Comparison of ENCODE assay signal across 1 cellular context in the genomic region with DNA sequence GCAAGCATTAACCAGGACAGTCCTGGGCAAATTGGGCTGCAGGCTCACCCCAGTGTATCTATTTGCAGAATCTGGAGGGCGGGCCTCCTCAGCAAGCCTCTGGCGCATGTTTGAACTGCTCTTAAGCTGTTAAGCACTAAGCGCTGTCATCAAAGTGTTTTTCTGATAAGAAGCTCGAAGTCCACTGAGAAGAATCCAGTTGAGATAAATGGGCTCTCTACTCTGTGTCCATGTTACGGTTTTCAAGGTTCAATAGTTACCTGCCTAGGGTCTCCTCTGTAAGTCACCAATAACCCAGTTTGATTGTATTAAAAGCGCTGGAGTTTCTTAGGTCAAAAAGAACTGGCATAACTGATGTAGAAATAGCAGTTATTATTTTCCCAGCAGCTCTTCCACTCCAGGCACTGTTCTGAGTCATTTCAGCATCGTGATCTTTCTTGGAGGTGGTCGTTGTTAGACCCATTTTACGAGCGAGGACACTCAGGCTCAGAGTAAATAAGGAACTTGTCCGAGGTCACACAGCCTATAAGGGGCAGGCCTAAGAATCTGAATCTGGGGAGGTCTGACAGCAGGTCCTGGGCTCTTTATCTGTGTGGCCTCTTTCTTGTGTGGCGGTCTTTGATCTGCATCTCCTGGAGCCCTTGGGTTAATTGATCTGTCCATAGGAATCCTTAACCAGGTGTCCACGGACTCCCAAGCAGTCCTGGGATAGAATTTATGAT.
A peak's percentile ranks its signal among the peaks of the same experiment; 100 is the strongest.
TF ChIP-seq lines count a peak whose summit lies in the region.

No MANE protein-coding gene starts in this region.

TF ChIP-seq in HepG2, 621 proteins besides CTCF, POLR2A, EP300 and RAD21 (continued from another document and continues in another):
- TF ChIP-seq, protein P1, sequence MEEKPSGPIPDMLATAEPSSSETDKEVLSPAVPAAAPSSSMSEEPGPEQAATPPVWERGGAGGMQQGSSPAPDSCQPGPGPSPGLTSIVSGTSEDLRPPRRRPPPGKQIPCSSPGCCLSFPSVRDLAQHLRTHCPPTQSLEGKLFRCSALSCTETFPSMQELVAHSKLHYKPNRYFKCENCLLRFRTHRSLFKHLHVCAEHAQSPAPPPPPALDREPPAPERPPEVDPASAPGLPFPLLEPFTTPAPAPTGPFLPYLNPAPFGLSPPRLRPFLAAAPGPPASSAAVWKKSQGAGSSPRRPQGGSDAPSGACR (CRISPR knock-in tag; IDR thresholded peaks at IDR 0.05) = peak; percentile 38; the same call in 1 of the 2 replicates
- TF ChIP-seq ZSCAN25 (CRISPR knock-in tag; IDR thresholded peaks at IDR 0.05) (peak; percentile 50; the same call in 1 of the 2 replicates), RNF2 (conservative IDR thresholded peaks at IDR 0.05; ENCODE audit: low read depth) (no peak), ZNF841 (CRISPR knock-in tag; IDR thresholded peaks at IDR 0.05; ENCODE audit: borderline replicate concordance) (no peak), CSRNP2 (CRISPR knock-in tag; conservative IDR thresholded peaks at IDR 0.05; ENCODE audit: low read depth) (no peak), RFX1 (IDR thresholded peaks at IDR 0.05) (no peak), ZNF746 (CRISPR knock-in tag; IDR thresholded peaks at IDR 0.05) (peak; percentile 80; the same call in 1 of the 2 replicates), TBX3 (IDR thresholded peaks at IDR 0.05; ENCODE audit: borderline replicate concordance) (peak; percentile 82; the same call in 1 of the 2 replicates), SP2 (CRISPR knock-in tag; IDR thresholded peaks at IDR 0.05) (no peak), YEATS4 (CRISPR knock-in tag; IDR thresholded peaks at IDR 0.05; ENCODE audit: borderline replicate concordance) (peak; percentile 58), PTBP1 (IDR thresholded peaks at IDR 0.05; ENCODE audit: low read depth, low read length, poor library complexity, severe bottlenecking) (no peak), ZSCAN29 (CRISPR knock-in tag; conservative IDR thresholded peaks at IDR 0.05) (peak; percentile 82), CBX1 (IDR thresholded peaks at IDR 0.05; ENCODE audit: low read depth) (no peak), ZNF235 (CRISPR knock-in tag; IDR thresholded peaks at IDR 0.05; ENCODE audit: borderline replicate concordance) (no peak), NFE2 (CRISPR knock-in tag; IDR thresholded peaks at IDR 0.05) (no peak), MED8 (CRISPR knock-in tag; IDR thresholded peaks at IDR 0.05; ENCODE audit: insufficient replicate concordance) (peak; percentile 26), FLYWCH1 (CRISPR knock-in tag; IDR thresholded peaks at IDR 0.05) (no peak), MED13 (CRISPR knock-in tag; IDR thresholded peaks at IDR 0.05) (peak; percentile 96), ZNF274 (CRISPR knock-in tag; IDR thresholded peaks at IDR 0.05) (no peak), KMT2B (CRISPR knock-in tag; IDR thresholded peaks at IDR 0.05) (peak; percentile 84; the same call in 1 of the 2 replicates), ZBTB46 (CRISPR knock-in tag; IDR thresholded peaks at IDR 0.05; ENCODE audit: borderline replicate concordance) (no peak; the same call in 1 of the 2 replicates), MBNL3 (CRISPR knock-in tag; conservative IDR thresholded peaks at IDR 0.05) (no peak), THAP11 (CRISPR knock-in tag; IDR thresholded peaks at IDR 0.05) (peak; percentile 80), ELF3 (CRISPR knock-in tag; IDR thresholded peaks at IDR 0.05) (peak; percentile 92), GTF2F1 (IDR thresholded peaks at IDR 0.05; ENCODE audit: low read length) (no peak), CC2D1A (CRISPR knock-in tag; IDR thresholded peaks at IDR 0.05) (no peak)
- TF ChIP-seq, protein P2, sequence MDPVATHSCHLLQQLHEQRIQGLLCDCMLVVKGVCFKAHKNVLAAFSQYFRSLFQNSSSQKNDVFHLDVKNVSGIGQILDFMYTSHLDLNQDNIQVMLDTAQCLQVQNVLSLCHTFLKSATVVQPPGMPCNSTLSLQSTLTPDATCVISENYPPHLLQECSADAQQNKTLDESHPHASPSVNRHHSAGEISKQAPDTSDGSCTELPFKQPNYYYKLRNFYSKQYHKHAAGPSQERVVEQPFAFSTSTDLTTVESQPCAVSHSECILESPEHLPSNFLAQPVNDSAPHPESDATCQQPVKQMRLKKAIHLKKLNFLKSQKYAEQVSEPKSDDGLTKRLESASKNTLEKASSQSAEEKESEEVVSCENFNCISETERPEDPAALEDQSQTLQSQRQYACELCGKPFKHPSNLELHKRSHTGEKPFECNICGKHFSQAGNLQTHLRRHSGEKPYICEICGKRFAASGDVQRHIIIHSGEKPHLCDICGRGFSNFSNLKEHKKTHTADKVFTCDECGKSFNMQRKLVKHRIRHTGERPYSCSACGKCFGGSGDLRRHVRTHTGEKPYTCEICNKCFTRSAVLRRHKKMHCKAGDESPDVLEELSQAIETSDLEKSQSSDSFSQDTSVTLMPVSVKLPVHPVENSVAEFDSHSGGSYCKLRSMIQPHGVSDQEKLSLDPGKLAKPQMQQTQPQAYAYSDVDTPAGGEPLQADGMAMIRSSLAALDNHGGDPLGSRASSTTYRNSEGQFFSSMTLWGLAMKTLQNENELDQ (CRISPR knock-in tag; IDR thresholded peaks at IDR 0.05; ENCODE audit: borderline replicate concordance) = no peak; the same call in 1 of the 2 replicates
- TF ChIP-seq, protein P3, sequence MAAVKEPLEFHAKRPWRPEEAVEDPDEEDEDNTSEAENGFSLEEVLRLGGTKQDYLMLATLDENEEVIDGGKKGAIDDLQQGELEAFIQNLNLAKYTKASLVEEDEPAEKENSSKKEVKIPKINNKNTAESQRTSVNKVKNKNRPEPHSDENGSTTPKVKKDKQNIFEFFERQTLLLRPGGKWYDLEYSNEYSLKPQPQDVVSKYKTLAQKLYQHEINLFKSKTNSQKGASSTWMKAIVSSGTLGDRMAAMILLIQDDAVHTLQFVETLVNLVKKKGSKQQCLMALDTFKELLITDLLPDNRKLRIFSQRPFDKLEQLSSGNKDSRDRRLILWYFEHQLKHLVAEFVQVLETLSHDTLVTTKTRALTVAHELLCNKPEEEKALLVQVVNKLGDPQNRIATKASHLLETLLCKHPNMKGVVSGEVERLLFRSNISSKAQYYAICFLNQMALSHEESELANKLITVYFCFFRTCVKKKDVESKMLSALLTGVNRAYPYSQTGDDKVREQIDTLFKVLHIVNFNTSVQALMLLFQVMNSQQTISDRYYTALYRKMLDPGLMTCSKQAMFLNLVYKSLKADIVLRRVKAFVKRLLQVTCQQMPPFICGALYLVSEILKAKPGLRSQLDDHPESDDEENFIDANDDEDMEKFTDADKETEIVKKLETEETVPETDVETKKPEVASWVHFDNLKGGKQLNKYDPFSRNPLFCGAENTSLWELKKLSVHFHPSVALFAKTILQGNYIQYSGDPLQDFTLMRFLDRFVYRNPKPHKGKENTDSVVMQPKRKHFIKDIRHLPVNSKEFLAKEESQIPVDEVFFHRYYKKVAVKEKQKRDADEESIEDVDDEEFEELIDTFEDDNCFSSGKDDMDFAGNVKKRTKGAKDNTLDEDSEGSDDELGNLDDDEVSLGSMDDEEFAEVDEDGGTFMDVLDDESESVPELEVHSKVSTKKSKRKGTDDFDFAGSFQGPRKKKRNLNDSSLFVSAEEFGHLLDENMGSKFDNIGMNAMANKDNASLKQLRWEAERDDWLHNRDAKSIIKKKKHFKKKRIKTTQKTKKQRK (IDR thresholded peaks at IDR 0.05; ENCODE audit: low read length) = no peak
- TF ChIP-seq, protein P4, sequence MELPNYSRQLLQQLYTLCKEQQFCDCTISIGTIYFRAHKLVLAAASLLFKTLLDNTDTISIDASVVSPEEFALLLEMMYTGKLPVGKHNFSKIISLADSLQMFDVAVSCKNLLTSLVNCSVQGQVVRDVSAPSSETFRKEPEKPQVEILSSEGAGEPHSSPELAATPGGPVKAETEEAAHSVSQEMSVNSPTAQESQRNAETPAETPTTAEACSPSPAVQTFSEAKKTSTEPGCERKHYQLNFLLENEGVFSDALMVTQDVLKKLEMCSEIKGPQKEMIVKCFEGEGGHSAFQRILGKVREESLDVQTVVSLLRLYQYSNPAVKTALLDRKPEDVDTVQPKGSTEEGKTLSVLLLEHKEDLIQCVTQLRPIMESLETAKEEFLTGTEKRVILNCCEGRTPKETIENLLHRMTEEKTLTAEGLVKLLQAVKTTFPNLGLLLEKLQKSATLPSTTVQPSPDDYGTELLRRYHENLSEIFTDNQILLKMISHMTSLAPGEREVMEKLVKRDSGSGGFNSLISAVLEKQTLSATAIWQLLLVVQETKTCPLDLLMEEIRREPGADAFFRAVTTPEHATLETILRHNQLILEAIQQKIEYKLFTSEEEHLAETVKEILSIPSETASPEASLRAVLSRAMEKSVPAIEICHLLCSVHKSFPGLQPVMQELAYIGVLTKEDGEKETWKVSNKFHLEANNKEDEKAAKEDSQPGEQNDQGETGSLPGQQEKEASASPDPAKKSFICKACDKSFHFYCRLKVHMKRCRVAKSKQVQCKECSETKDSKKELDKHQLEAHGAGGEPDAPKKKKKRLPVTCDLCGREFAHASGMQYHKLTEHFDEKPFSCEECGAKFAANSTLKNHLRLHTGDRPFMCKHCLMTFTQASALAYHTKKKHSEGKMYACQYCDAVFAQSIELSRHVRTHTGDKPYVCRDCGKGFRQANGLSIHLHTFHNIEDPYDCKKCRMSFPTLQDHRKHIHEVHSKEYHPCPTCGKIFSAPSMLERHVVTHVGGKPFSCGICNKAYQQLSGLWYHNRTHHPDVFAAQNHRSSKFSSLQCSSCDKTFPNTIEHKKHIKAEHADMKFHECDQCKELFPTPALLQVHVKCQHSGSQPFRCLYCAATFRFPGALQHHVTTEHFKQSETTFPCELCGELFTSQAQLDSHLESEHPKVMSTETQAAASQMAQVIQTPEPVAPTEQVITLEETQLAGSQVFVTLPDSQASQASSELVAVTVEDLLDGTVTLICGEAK (IDR thresholded peaks at IDR 0.05) = no peak
- TF ChIP-seq, protein P4 (CRISPR knock-in tag; IDR thresholded peaks at IDR 0.05) = peak; percentile 66; the same call in 1 of the 2 replicates
- TF ChIP-seq, protein P5, sequence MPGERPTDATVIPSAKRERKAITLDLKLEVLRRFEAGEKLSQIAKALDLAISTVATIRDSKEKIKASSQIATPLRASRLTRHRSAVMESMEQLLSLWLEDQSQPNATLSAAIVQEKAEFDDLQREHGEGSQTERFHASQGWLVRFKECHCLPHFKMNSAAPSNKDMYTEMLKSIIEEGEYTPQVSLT (CRISPR knock-in tag; IDR thresholded peaks at IDR 0.05; ENCODE audit: borderline replicate concordance, low read depth) = peak; percentile 87; the same call in 1 of the 2 replicates
- TF ChIP-seq, protein P6, sequence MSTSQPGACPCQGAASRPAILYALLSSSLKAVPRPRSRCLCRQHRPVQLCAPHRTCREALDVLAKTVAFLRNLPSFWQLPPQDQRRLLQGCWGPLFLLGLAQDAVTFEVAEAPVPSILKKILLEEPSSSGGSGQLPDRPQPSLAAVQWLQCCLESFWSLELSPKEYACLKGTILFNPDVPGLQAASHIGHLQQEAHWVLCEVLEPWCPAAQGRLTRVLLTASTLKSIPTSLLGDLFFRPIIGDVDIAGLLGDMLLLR (CRISPR knock-in tag; IDR thresholded peaks at IDR 0.05) = 0 out of 2 replicates have a peak, but pooled peaks have one; percentile 31
